26 cellular contexts compared by ENCODE assay signal in genomic region chr6:23414922-23415321, GRCh38.
"Had no signal": no experiment of that assay in that cellular context is flagged by ENCODE, and none has a peak within 500 bp of the region (broad histone marks: within the 10 kb centered on the region; RNA-seq: fewer than 3 reads in every experiment).

No MANE protein-coding gene starts in this region.

- H3K9me3 Mint-ChIP-seq: neural progenitor cell had no signal

- DNase-seq: naive thymus-derived CD8-positive, alpha-beta T cell; occipital lobe; ovary; sigmoid colon; small intestine; stimulated activated CD4-positive, alpha-beta T cell treated with anti-CD3 and anti-CD28 coated beads, Interleukin-15, amount 100 ng/mL, for 24 hours; stimulated activated CD4-positive, alpha-beta T cell treated with anti-CD3 and anti-CD28 coated beads, Interleukin-2, amount 100 ng/mL, for 24 hours; stimulated activated CD4-positive, alpha-beta T cell treated with anti-CD3 and anti-CD28 coated beads, Interleukin-2, amount 100 ng/mL, for 48 hours; stimulated activated CD4-positive, alpha-beta T cell treated with anti-CD3 and anti-CD28 coated beads, Interleukin-4, amount 100 ng/mL, for 24 hours; stimulated activated naive B cell treated with anti-CD40 and anti-IgM and Interleukin-4, amounts not matched to agents 10 μg/mL and 1 μg/mL and 100 μg/mL, for 72 hours; stimulated activated naive CD4-positive, alpha-beta T cell treated with Interleukin-2 at 50 U/mL for 16 hours; stomach; trophoblast cell; upper lobe of left lung had no signal

- H2AFZ ChIP-seq: neural progenitor cell, parathyroid adenoma had no signal

- H3K27me3 Mint-ChIP-seq: natural killer cell treated with Interleukin-12 subunit alpha and Interleukin-12 subunit beta and Interleukin-15 and Interleukin-18, amount 100 ng/mL, for 72 hours; stimulated activated naive B cell treated with anti-CD40 and anti-IgM and Interleukin-4, amounts not matched to agents 10 μg/mL and 1 μg/mL and 100 μg/mL, for 72 hours; stimulated activated naive CD8-positive, alpha-beta T cell treated with anti-CD3 and anti-CD28 coated beads, Interleukin-15, Interleukin-2, amounts not matched to agents 100 ng/mL and 50 ng/mL, for 24 hours had no signal

- H3K4me3 Mint-ChIP-seq: naive thymus-derived CD8-positive, alpha-beta T cell; natural killer cell treated with Interleukin-12 subunit alpha and Interleukin-12 subunit beta and Interleukin-15 and Interleukin-18, amount 100 ng/mL, for 72 hours; neural progenitor cell; stimulated activated effector memory CD8-positive, alpha-beta T cell treated with anti-CD3 and anti-CD28 coated beads, Interleukin-12 subunit alpha, Interleukin-12 subunit beta, amount 100 ng/mL, for 72 hours; stimulated activated naive B cell treated with anti-CD40 and anti-IgM and Interleukin-4, amounts not matched to agents 10 μg/mL and 1 μg/mL and 100 μg/mL, for 72 hours; stimulated activated naive CD8-positive, alpha-beta T cell treated with anti-CD3 and anti-CD28 coated beads, Interleukin-15, Interleukin-2, amounts not matched to agents 100 ng/mL and 50 ng/mL, for 24 hours had no signal

- H3K4me3 ChIP-seq: neural progenitor cell, ovary, prostate gland, right atrium auricular region, sigmoid colon, stomach, thoracic aorta, thyroid gland, tibial nerve, upper lobe of left lung, vagina had no signal

- H3K4me2 ChIP-seq: neural progenitor cell had no signal

- ATAC-seq: naive thymus-derived CD8-positive, alpha-beta T cell; natural killer cell treated with Interleukin-12 subunit alpha and Interleukin-12 subunit beta and Interleukin-15 and Interleukin-18, amount 100 ng/mL, for 72 hours; stimulated activated effector memory CD8-positive, alpha-beta T cell treated with anti-CD3 and anti-CD28 coated beads, Interleukin-12 subunit alpha, Interleukin-12 subunit beta, amount 100 ng/mL, for 72 hours had no signal

- FAIRE-seq: small intestine, urothelium cell line had no signal

- H3K4me1 ChIP-seq: neural progenitor cell, parathyroid adenoma, prostate gland, tibial nerve had no signal

- H3K4me1 Mint-ChIP-seq: naive thymus-derived CD8-positive, alpha-beta T cell; stimulated activated effector memory CD8-positive, alpha-beta T cell treated with anti-CD3 and anti-CD28 coated beads, Interleukin-12 subunit alpha, Interleukin-12 subunit beta, amount 100 ng/mL, for 72 hours had no signal

- H3K27ac Mint-ChIP-seq: naive thymus-derived CD8-positive, alpha-beta T cell; natural killer cell treated with Interleukin-12 subunit alpha and Interleukin-12 subunit beta and Interleukin-15 and Interleukin-18, amount 100 ng/mL, for 72 hours; neural progenitor cell; stimulated activated effector memory CD8-positive, alpha-beta T cell treated with anti-CD3 and anti-CD28 coated beads, Interleukin-12 subunit alpha, Interleukin-12 subunit beta, amount 100 ng/mL, for 72 hours; stimulated activated naive B cell treated with anti-CD40 and anti-IgM and Interleukin-4, amounts not matched to agents 10 μg/mL and 1 μg/mL and 100 μg/mL, for 72 hours; stimulated activated naive CD8-positive, alpha-beta T cell treated with anti-CD3 and anti-CD28 coated beads, Interleukin-15, Interleukin-2, amounts not matched to agents 100 ng/mL and 50 ng/mL, for 24 hours had no signal

- H3K27me3 ChIP-seq: neural progenitor cell, ovary, right atrium auricular region, sigmoid colon, stomach, thyroid gland, tibial nerve, upper lobe of left lung, vagina had no signal

- H3K79me2 ChIP-seq: parathyroid adenoma had no signal

- H3K9ac ChIP-seq: neural progenitor cell, parathyroid adenoma had no signal

- H3K36me3 ChIP-seq: neural progenitor cell, ovary, prostate gland, right atrium auricular region, sigmoid colon, stomach, thoracic aorta, thyroid gland, tibial nerve, upper lobe of left lung, vagina had no signal

- H3K36me3 Mint-ChIP-seq: naive thymus-derived CD8-positive, alpha-beta T cell; neural progenitor cell; stimulated activated effector memory CD8-positive, alpha-beta T cell treated with anti-CD3 and anti-CD28 coated beads, Interleukin-12 subunit alpha, Interleukin-12 subunit beta, amount 100 ng/mL, for 72 hours; stimulated activated naive B cell treated with anti-CD40 and anti-IgM and Interleukin-4, amounts not matched to agents 10 μg/mL and 1 μg/mL and 100 μg/mL, for 72 hours had no signal

- H3K9me3 ChIP-seq: ovary, prostate gland, right atrium auricular region, sigmoid colon, stomach, thoracic aorta, thyroid gland, tibial nerve, upper lobe of left lung, vagina had no signal

- H3K27ac ChIP-seq: neural progenitor cell, ovary, parathyroid adenoma, prostate gland, right atrium auricular region, sigmoid colon, stomach, thoracic aorta, thyroid gland, tibial nerve, upper lobe of left lung, vagina had no signal
